Comparison of ENCODE assay signal across 7 cellular contexts in the genomic region with DNA sequence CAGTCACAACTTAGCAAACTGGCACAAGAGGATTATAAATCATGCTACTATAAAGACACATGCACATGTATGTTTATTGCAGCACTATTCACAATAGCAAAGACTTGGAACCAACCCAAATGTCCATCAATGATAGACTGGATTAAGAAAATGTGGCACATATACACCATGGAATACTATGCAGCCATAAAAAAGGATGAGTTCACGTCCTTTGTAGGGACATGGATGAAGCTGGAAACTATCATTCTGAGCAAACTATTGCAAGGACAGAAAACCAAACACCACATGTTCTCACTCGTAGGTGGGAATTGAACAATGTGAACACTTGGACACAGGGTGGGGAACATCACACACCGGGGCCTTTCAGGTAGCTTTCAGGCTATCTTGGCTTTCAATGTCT. TPM values are rescaled to one million over a fixed set of nuclear protein-coding genes. Genes with fewer than 3 reads are reported as not detected.
A peak's percentile ranks its signal among the peaks of the same experiment; 100 is the strongest.
DNase-seq lines count a peak whose midpoint lies in the region; ATAC-seq, FAIRE-seq and TF ChIP-seq lines count a peak whose summit lies in the region.
"Not testable (repeated sequence)": the region's sequence is repeated elsewhere in the genome, so short reads cannot be mapped to it uniquely, and the experiment has no call there.
"Had no signal": no experiment of that assay in that cellular context is flagged by ENCODE, and none has a peak within 500 bp of the region (broad histone marks: within the 10 kb centered on the region; RNA-seq: fewer than 3 reads in every experiment).

No MANE protein-coding gene starts in this region.

- H3K9me3 Mint-ChIP-seq in Caco-2 (ENCODE audit: unreplicated experiment) (peaks cover 24% of the 10 kb centered on the region), endodermal cell (peaks cover 38% of the 10 kb centered on the region), osteocyte (ENCODE audit: unreplicated experiment) (peaks cover 11% of the 10 kb centered on the region)
- not testable (repeated sequence) for H3K9me3 Mint-ChIP-seq in astrocyte (ENCODE audit: unreplicated experiment)

- FAIRE-seq in astrocyte (lab: Jason Lieb, UNC) = not testable (repeated sequence)

- H3K9ac ChIP-seq in astrocyte (ENCODE audit: low read length); endodermal cell (ENCODE audit: extremely low read depth, low read length, poor library complexity, severe bottlenecking): not testable (repeated sequence)

- POLR2A ChIA-PET in Caco-2 (lab: Charles Lee); Panc1 (lab: Charles Lee): not testable (repeated sequence)

- H3K4me3 ChIP-seq in Caco-2 (ENCODE audit: low read depth, low read length); Panc1 (ENCODE audit: low read depth in 2 of 2, low read length in 2 of 2); astrocyte (ENCODE audit: insufficient read depth, low read depth, low read length): not testable (repeated sequence)
- H3K4me3 ChIP-seq in endodermal cell (ENCODE audit: low read length) = peak overlapping the region; percentile 52

- ATAC-seq in Panc1 = not testable (repeated sequence)

- not testable (repeated sequence) for H3K36me3 ChIP-seq in Caco-2 (ENCODE audit: control insufficient read depth, insufficient read depth, low read length); Panc1 (ENCODE audit: control insufficient read depth, insufficient read depth, low read length); astrocyte (ENCODE audit: insufficient read depth, low read length)
- H3K36me3 ChIP-seq in endodermal cell (ENCODE audit: control insufficient read depth, insufficient read depth, low read length) = peaks cover 30% of the 10 kb centered on the region

- CTCF ChIA-PET in Caco-2 (lab: Charles Lee); Panc1 (lab: Charles Lee): not testable (repeated sequence)

- H3K79me2 ChIP-seq in astrocyte (ENCODE audit: insufficient read depth, low read length) = peaks cover 99% of the 10 kb centered on the region

- not testable (repeated sequence) for H3K9me3 ChIP-seq in Caco-2; Panc1 (ENCODE audit: control insufficient read depth, insufficient read depth, low read depth, low read length); astrocyte (ENCODE audit: insufficient read depth, low read depth, low read length)
- peaks cover 53% of the 10 kb centered on the region for H3K9me3 ChIP-seq in endodermal cell (ENCODE audit: control insufficient read depth, low read length)

- BruUV-seq in Caco-2 (replicated peaks; lab: Mats Ljungman, UMichigan); Panc1 (replicated peaks; lab: Mats Ljungman, UMichigan): not testable (repeated sequence)

- in situ Hi-C loops in Panc1 (cut with HindIII; ENCODE audit: low pct_unique_long_range_greater_than_20kb, low sequenced_read_pairs) = not testable (repeated sequence)

- H3K27ac ChIP-seq in Panc1 (ENCODE audit: low read length) = peak overlapping the region; percentile 93; the same call in 1 of the 2 replicates
- not testable (repeated sequence) for H3K27ac ChIP-seq in astrocyte (ENCODE audit: low read depth, low read length); endodermal cell (ENCODE audit: low read depth, low read length)

- 94 to 100% methylated on average over 2 to 3 of the region's 3 CpGs for WGBS in endodermal cell (ENCODE audit: insufficient coverage in 1 of 2, insufficient read length in 1 of 2), 2 experiments

- peaks cover 96% of the 10 kb centered on the region for H4K20me1 ChIP-seq in astrocyte (ENCODE audit: insufficient read depth, low read length)

- H3K27ac Mint-ChIP-seq in Caco-2 (ENCODE audit: unreplicated experiment) (peak overlapping the region; percentile 25), astrocyte (ENCODE audit: unreplicated experiment) (peak overlapping the region; percentile 81), osteocyte (ENCODE audit: unreplicated experiment) (peak overlapping the region; percentile 43)
- not testable (repeated sequence) for H3K27ac Mint-ChIP-seq in endodermal cell

- H3K4me2 ChIP-seq in astrocyte (ENCODE audit: low read length) = not testable (repeated sequence)

- not testable (repeated sequence) for DNase-seq in Caco-2; Panc1 (ENCODE audit: low read depth, low spot score); astrocyte (ENCODE audit: low read depth); endodermal cell; osteocyte (ENCODE audit: extremely low spot score, unreplicated experiment)

- H3K36me3 Mint-ChIP-seq in Caco-2 (ENCODE audit: insufficient read depth, unreplicated experiment) (peaks cover 89% of the 10 kb centered on the region), astrocyte (ENCODE audit: low read depth, unreplicated experiment) (peaks cover 20% of the 10 kb centered on the region), endodermal cell (ENCODE audit: low read depth) (peaks cover 45% of the 10 kb centered on the region), osteocyte (ENCODE audit: unreplicated experiment) (peaks cover 23% of the 10 kb centered on the region)

- intact Hi-C loops in Caco-2 (cut with micrococcal nuclease; ENCODE audit: unreplicated experiment) = loop anchor here (5.0 kb wide), 3 partner anchors 78 to 292 kb away; a partner anchor contains a TSS
- intact Hi-C loops in Panc1 (cut with micrococcal nuclease; ENCODE audit: unreplicated experiment) = loop anchor here (5.0 kb wide), 2 partner anchors 38 to 73 kb away; no protein-coding TSS in a partner anchor

- not testable (repeated sequence) for H3K27me3 Mint-ChIP-seq in Caco-2 (ENCODE audit: insufficient read depth, unreplicated experiment); astrocyte (ENCODE audit: low read depth, unreplicated experiment); osteocyte (ENCODE audit: unreplicated experiment)
- H3K27me3 Mint-ChIP-seq in endodermal cell (ENCODE audit: insufficient read depth) = peaks cover 18% of the 10 kb centered on the region

- H2AFZ ChIP-seq in astrocyte (ENCODE audit: low read depth, low read length) = not testable (repeated sequence)

- peaks cover 56% of the 10 kb centered on the region for H3K4me1 Mint-ChIP-seq in Caco-2 (ENCODE audit: low read depth, unreplicated experiment)
- peaks cover 59% of the 10 kb centered on the region for H3K4me1 Mint-ChIP-seq in astrocyte (ENCODE audit: low read depth, unreplicated experiment)
- H3K4me1 Mint-ChIP-seq in endodermal cell = peaks cover 53% of the 10 kb centered on the region
- peaks cover 66% of the 10 kb centered on the region for H3K4me1 Mint-ChIP-seq in osteocyte (ENCODE audit: unreplicated experiment)

- H3K4me1 ChIP-seq in Caco-2 (peaks cover 51% of the 10 kb centered on the region), Panc1 (ENCODE audit: control insufficient read depth, insufficient read depth, low read length) (peaks cover 66% of the 10 kb centered on the region), astrocyte (ENCODE audit: insufficient read depth, low read length) (peaks cover 28% of the 10 kb centered on the region), endodermal cell (ENCODE audit: control insufficient read depth, insufficient read depth, low read length) (peaks cover 26% of the 10 kb centered on the region)

- not testable (repeated sequence) for H3K27me3 ChIP-seq in Caco-2 (replicated peaks; ENCODE audit: control insufficient read depth, insufficient read depth, low read length); Panc1 (ENCODE audit: control insufficient read depth, insufficient read depth, low read length); astrocyte (ENCODE audit: insufficient read depth, low read length); endodermal cell (ENCODE audit: control insufficient read depth, insufficient read depth, low read length, poor library complexity, severe bottlenecking)

- not testable (repeated sequence) for H3K4me3 Mint-ChIP-seq in Caco-2 (ENCODE audit: unreplicated experiment); astrocyte (ENCODE audit: unreplicated experiment); endodermal cell; osteocyte (ENCODE audit: unreplicated experiment)

- not testable (repeated sequence) for TF ChIP-seq CTCF in Caco-2 (IDR thresholded peaks at IDR 0.05; ENCODE audit: insufficient read depth in 1 of 2, low read depth in 1 of 2, low read length in 1 of 2, severe bottlenecking in 1 of 2, unreplicated experiment in 1 of 2); Panc1 (IDR thresholded peaks at IDR 0.05); astrocyte (IDR thresholded peaks at IDR 0.05; ENCODE audit: insufficient read depth, low read depth, low read length); endodermal cell (conservative IDR thresholded peaks at IDR 0.05); osteocyte (IDR thresholded peaks at IDR 0.05)

RNA-seq across cellular contexts. Expression of a gene that starts 41.8 kb away (rescaled TPM):
- total RNA-seq in Caco-2 (2022) (103 and 108 TPM in 2 replicates), Panc1 (2021; ENCODE audit: unreplicated experiment) (209 TPM), astrocyte (154 and 177 TPM in 2 replicates), endodermal cell (10 to 100 TPM; 72.6 to 93.2 TPM), osteocyte (140 and 142 TPM in 2 replicates)
- 50.0 TPM for polyA plus RNA-seq in Panc1 (2012; ENCODE audit: insufficient read length)
- 20.1 TPM for polyA plus RNA-seq in endodermal cell (2013, experiment 1 of 2)
- polyA plus RNA-seq in endodermal cell (2013, experiment 2 of 2) = 23.3 TPM
- total RNA-seq: B cell; CD8-positive, alpha-beta T cell had no signal
